In genomic region chr22:50526849-50527801, GRCh38 we compare ENCODE assay signal across 8 cellular contexts. TPM values are rescaled to one million over a fixed set of nuclear protein-coding genes. Genes with fewer than 3 reads are reported as not detected.
DNase-seq lines count a peak whose midpoint lies in the region; ATAC-seq, FAIRE-seq and TF ChIP-seq lines count a peak whose summit lies in the region.

No MANE protein-coding gene starts in this region.

- H3K27ac ChIP-seq in DOHH2 (ENCODE audit: low read depth, low read length) (peak overlapping the region; percentile 83), HUES64 (ENCODE audit: low read depth, low read length) (no peak overlapping the region), fibroblast of lung (ENCODE audit: insufficient read depth, low read length) (peak overlapping the region; percentile 71), neural progenitor cell (no peak overlapping the region)

- no peaks in the 10 kb centered on the region for H4K20me1 ChIP-seq in DOHH2 (ENCODE audit: control insufficient read depth, insufficient read depth, low read depth, low read length)
- H4K20me1 ChIP-seq in fibroblast of lung (ENCODE audit: control insufficient read depth, extremely low read depth, insufficient read depth, low read length): no peaks in the 10 kb centered on the region
- peaks cover 66% of the 10 kb centered on the region for H4K20me1 ChIP-seq in neural progenitor cell (ENCODE audit: low read depth)

- FAIRE-seq in HTR-8/SVneo (lab: Jason Lieb, UNC): no peak

- H3K4me3 Mint-ChIP-seq in activated B cell treated with CpG ODN at 0.5 μM for 24 hours (peak overlapping the region; percentile 84), neural progenitor cell (peak overlapping the region; percentile 80)

- intact Hi-C loops in activated B cell treated with CpG ODN at 0.5 μM for 24 hours (cut with micrococcal nuclease): loop anchor here (1.0 to 5.0 kb wide), 4 partner anchors 17 to 600 kb away; partner anchors contain the start of gene SYCE3

- TF ChIP-seq CTCF in DOHH2 (IDR thresholded peaks at IDR 0.05; ENCODE audit: low read depth, low read length, poor library complexity, severe bottlenecking) (no peak), activated B cell treated with CpG ODN at 0.5 μM for 24 hours (IDR thresholded peaks at IDR 0.05) (no peak), fibroblast of lung (conservative IDR thresholded peaks at IDR 0.05 in 1 of 2, IDR thresholded peaks at IDR 0.05 in 1 of 2; ENCODE audit: low read depth in 1 of 2, low read length in 2 of 2) (no peak), neural progenitor cell (IDR thresholded peaks at IDR 0.05) (no peak)

- ATAC-seq in activated B cell treated with CpG ODN at 0.5 μM for 24 hours (ENCODE audit: low read depth) (peak; percentile 6), HG02798 (IDR thresholded peaks at IDR 0.05; ENCODE audit: poor library complexity, unreplicated experiment) (no peak), HG03520 (IDR thresholded peaks at IDR 0.05; ENCODE audit: unreplicated experiment) (no peak)

- H3K4me1 ChIP-seq in DOHH2 (ENCODE audit: control insufficient read depth, low read length) (peaks cover 36% of the 10 kb centered on the region), HUES64 (ENCODE audit: insufficient read depth, low read length) (no peaks in the 10 kb centered on the region; the same call in 1 of the 2 replicates), fibroblast of lung (ENCODE audit: control insufficient read depth, extremely low read depth, insufficient read depth, low read length) (peaks cover 21% of the 10 kb centered on the region), neural progenitor cell (peaks cover 21% of the 10 kb centered on the region)

- no peak overlapping the region for H3K9ac ChIP-seq in HUES64 (ENCODE audit: low read depth, low read length)
- no peak overlapping the region for H3K9ac ChIP-seq in fibroblast of lung (ENCODE audit: insufficient read depth, low read length)
- no peak overlapping the region for H3K9ac ChIP-seq in neural progenitor cell

- H3K27me3 ChIP-seq in DOHH2 (ENCODE audit: control insufficient read depth, low read length) (no peaks in the 10 kb centered on the region), HUES64 (ENCODE audit: insufficient read depth, low read length) (peaks cover 58% of the 10 kb centered on the region), fibroblast of lung (ENCODE audit: control insufficient read depth, insufficient read depth, low read length) (peaks cover 11% of the 10 kb centered on the region), neural progenitor cell (peaks cover 60% of the 10 kb centered on the region)

- POLR2A ChIA-PET in activated B cell treated with CpG ODN at 0.5 μM for 24 hours (lab: Charles Lee): interaction anchor here (0.6 to 13.6 kb wide), 14 partner anchors 7 to 737 kb away, joined by 3 to 946 read pairs (median 26); partner anchors contain the start of genes CHKB, KLHDC7B, LMF2 and NCAPH2

- H3K4me1 Mint-ChIP-seq in activated B cell treated with CpG ODN at 0.5 μM for 24 hours (peaks cover 33% of the 10 kb centered on the region), neural progenitor cell (peaks cover 12% of the 10 kb centered on the region)

- H3F3A ChIP-seq in DOHH2 (ENCODE audit: control insufficient read depth, insufficient read depth) (peaks cover 21% of the 10 kb centered on the region), neural progenitor cell (ENCODE audit: low read depth) (peaks cover 58% of the 10 kb centered on the region)

- peaks cover 31% of the 10 kb centered on the region for H3K36me3 Mint-ChIP-seq in activated B cell treated with CpG ODN at 0.5 μM for 24 hours (ENCODE audit: low read depth)
- peaks cover 5% of the 10 kb centered on the region for H3K36me3 Mint-ChIP-seq in neural progenitor cell

- H3K9me3 ChIP-seq in DOHH2 (ENCODE audit: control insufficient read depth, insufficient read depth, low read length) (no peaks in the 10 kb centered on the region), HUES64 (ENCODE audit: insufficient read depth, low read depth, low read length) (no peaks in the 10 kb centered on the region), fibroblast of lung (ENCODE audit: control insufficient read depth, insufficient read depth, low read depth, low read length) (no peaks in the 10 kb centered on the region), neural progenitor cell (ENCODE audit: low read depth) (no peaks in the 10 kb centered on the region)

- H3K4me2 ChIP-seq in DOHH2 (ENCODE audit: low read length): peak overlapping the region; percentile 97
- peak overlapping the region; percentile 81 for H3K4me2 ChIP-seq in fibroblast of lung (ENCODE audit: extremely low read depth, insufficient read depth, low read length)
- H3K4me2 ChIP-seq in neural progenitor cell: peak overlapping the region; percentile 99

- H3K27ac Mint-ChIP-seq in activated B cell treated with CpG ODN at 0.5 μM for 24 hours: peak overlapping the region; percentile 90
- no peak overlapping the region for H3K27ac Mint-ChIP-seq in neural progenitor cell

- H3K79me2 ChIP-seq in DOHH2 (ENCODE audit: control insufficient read depth, low read length) (peaks cover 50% of the 10 kb centered on the region), fibroblast of lung (ENCODE audit: control insufficient read depth, insufficient read depth, low read length) (peaks cover 18% of the 10 kb centered on the region), neural progenitor cell (ENCODE audit: low read depth) (peaks cover 9% of the 10 kb centered on the region)

- H3K36me3 ChIP-seq in DOHH2 (ENCODE audit: control insufficient read depth, low read length) (peaks cover 34% of the 10 kb centered on the region), HUES64 (ENCODE audit: insufficient read depth, low read length) (peaks cover 15% of the 10 kb centered on the region), fibroblast of lung (ENCODE audit: control insufficient read depth, insufficient read depth, low read length) (peaks cover 9% of the 10 kb centered on the region), neural progenitor cell (no peaks in the 10 kb centered on the region)

- CTCF ChIA-PET in activated B cell treated with CpG ODN at 0.5 μM for 24 hours (lab: Charles Lee): interaction anchor here (0.6 to 1.1 kb wide), 6 partner anchors 11 to 37 kb away, joined by 3 to 5 read pairs (median 3); partner anchors contain the start of genes LMF2, NCAPH2 and SYCE3

- 49% methylated on average over 29 of the region's 29 CpGs for WGBS in HUES64

- no peak for DNase-seq in activated B cell treated with CpG ODN at 0.5 μM for 24 hours
- DNase-seq in fibroblast of lung (ENCODE audit: low read depth in 2 of 2): peak; percentile 23 to 35
- DNase-seq in neural progenitor cell (ENCODE audit: low spot score): peak; percentile 24
- no peak for DNase-seq in HTR-8/SVneo (ENCODE audit: insufficient read length, low spot score)

- no peaks in the 10 kb centered on the region for H3K9me2 ChIP-seq in DOHH2 (replicated peaks; ENCODE audit: control insufficient read depth, low read length)

- no peaks in the 10 kb centered on the region for H3K27me3 Mint-ChIP-seq in activated B cell treated with CpG ODN at 0.5 μM for 24 hours
- peaks cover 45% of the 10 kb centered on the region for H3K27me3 Mint-ChIP-seq in neural progenitor cell (ENCODE audit: insufficient read depth, low read depth)

- H2AFZ ChIP-seq in fibroblast of lung (ENCODE audit: low read length) (no peak overlapping the region), neural progenitor cell (replicated peaks) (no peak overlapping the region)

- H3K4me3 ChIP-seq in DOHH2 (ENCODE audit: low read length) (peak overlapping the region; percentile 93), HUES64 (ENCODE audit: low read length) (peak overlapping the region; percentile 79), fibroblast of lung (replicated peaks in 1 of 4; ENCODE audit: control extremely low read depth in 1 of 4, insufficient read depth in 1 of 4, low read depth in 3 of 4, low read length in 4 of 4) (peak overlapping the region; percentile 48 to 82 (median 58)), neural progenitor cell (peak overlapping the region; percentile 92)

- H3K9me3 Mint-ChIP-seq in activated B cell treated with CpG ODN at 0.5 μM for 24 hours (no peaks in the 10 kb centered on the region), neural progenitor cell (no peaks in the 10 kb centered on the region)

RNA-seq across cellular contexts. Expression of gene SCO2, which starts 1.7 kb away (rescaled TPM):
- polyA plus RNA-seq in HUES64 (2013, experiment 1 of 2): 0.50 TPM
- not detected for polyA plus RNA-seq in HUES64 (2013, experiment 2 of 2)
- total RNA-seq in activated B cell treated with CpG ODN at 0.5 μM for 24 hours: 7.1 and 11.6 TPM in 2 replicates
- total RNA-seq in fibroblast of lung: 3.1 and 3.6 TPM in 2 replicates
- polyA plus RNA-seq in fibroblast of lung: 0.42 and 0.66 TPM in 2 replicates
- 1.1 and 1.8 TPM in 2 replicates for polyA plus RNA-seq in fibroblast of lung (2012)
- polyA minus RNA-seq in fibroblast of lung (ENCODE audit: low replicate concordance): 0.96 TPM in 1 of 2 replicates, not detected in the other
- total RNA-seq in neural progenitor cell (ENCODE audit: low replicate concordance): 1.1 TPM in 1 of 2 replicates, not detected in the other

RNA-seq across cellular contexts. Expression of gene TYMP, which starts 2.7 kb away (rescaled TPM):
- 0.30 TPM for polyA plus RNA-seq in HUES64 (2013, experiment 1 of 2)
- polyA plus RNA-seq in HUES64 (2013, experiment 2 of 2): 0.76 TPM
- total RNA-seq in activated B cell treated with CpG ODN at 0.5 μM for 24 hours (91.8 and 92.9 TPM in 2 replicates), fibroblast of lung (40.1 and 40.8 TPM in 2 replicates), neural progenitor cell (ENCODE audit: low replicate concordance) (0.81 TPM in 1 of 2 replicates, not detected in the other)
- 2.3 and 3.7 TPM in 2 replicates for polyA plus RNA-seq in fibroblast of lung
- 5.9 and 8.0 TPM in 2 replicates for polyA plus RNA-seq in fibroblast of lung (2012)
- 2.9 and 4.9 TPM in 2 replicates for polyA minus RNA-seq in fibroblast of lung (ENCODE audit: low replicate concordance)

RNA-seq across cellular contexts. Expression of gene KLHDC7B, which starts 18.6 kb away (rescaled TPM):
- not detected for polyA plus RNA-seq in HUES64 (2013, experiment 1 of 2)
- polyA plus RNA-seq in HUES64 (2013, experiment 2 of 2): not detected
- 4.9 and 5.2 TPM in 2 replicates for total RNA-seq in activated B cell treated with CpG ODN at 0.5 μM for 24 hours
- 0.17 and 0.51 TPM in 2 replicates for total RNA-seq in fibroblast of lung
- 0.02 TPM in 1 of 2 replicates, not detected in the other for polyA plus RNA-seq in fibroblast of lung
- polyA plus RNA-seq in fibroblast of lung (2012): 0.02 and 0.05 TPM in 2 replicates
- not detected in 2 replicates for polyA minus RNA-seq in fibroblast of lung (ENCODE audit: low replicate concordance)
- not detected in 2 replicates for total RNA-seq in neural progenitor cell (ENCODE audit: low replicate concordance)

RNA-seq across cellular contexts. Expression of gene NCAPH2, which starts 19.1 kb away (rescaled TPM):
- polyA plus RNA-seq in HUES64 (2013, experiment 1 of 2): 42.2 TPM
- 35.4 TPM for polyA plus RNA-seq in HUES64 (2013, experiment 2 of 2)
- total RNA-seq in activated B cell treated with CpG ODN at 0.5 μM for 24 hours (63.9 and 68.2 TPM in 2 replicates), fibroblast of lung (18.3 and 20.0 TPM in 2 replicates), neural progenitor cell (ENCODE audit: low replicate concordance) (41.2 and 64.4 TPM in 2 replicates)
- 12.0 and 23.1 TPM in 2 replicates for polyA plus RNA-seq in fibroblast of lung
- 18.8 and 45.4 TPM in 2 replicates for polyA plus RNA-seq in fibroblast of lung (2012)
- polyA minus RNA-seq in fibroblast of lung (ENCODE audit: low replicate concordance): 32.4 and 47.7 TPM in 2 replicates

RNA-seq across cellular contexts. Expression of gene LMF2, which starts 19.6 kb away (rescaled TPM):
- 26.5 TPM for polyA plus RNA-seq in HUES64 (2013, experiment 1 of 2)
- 23.5 TPM for polyA plus RNA-seq in HUES64 (2013, experiment 2 of 2)
- total RNA-seq in activated B cell treated with CpG ODN at 0.5 μM for 24 hours (76.6 and 81.0 TPM in 2 replicates), fibroblast of lung (25.9 and 37.8 TPM in 2 replicates), neural progenitor cell (ENCODE audit: low replicate concordance) (7.1 and 38.2 TPM in 2 replicates)
- 25.2 and 25.8 TPM in 2 replicates for polyA plus RNA-seq in fibroblast of lung
- polyA plus RNA-seq in fibroblast of lung (2012): 55.5 and 73.7 TPM in 2 replicates
- 55.5 and 70.9 TPM in 2 replicates for polyA minus RNA-seq in fibroblast of lung (ENCODE audit: low replicate concordance)

Comparison
In these comparisons a context has a peak if more than half of its experiments do, and no peak if none do; other contexts are left out.
1. H3K27ac ChIP-seq: peak in DOHH2 (single experiment) and fibroblast of lung (single experiment); none in HUES64 (single experiment) and neural progenitor cell (single experiment).
2. DNase-seq: peak in fibroblast of lung (2 of 2) and neural progenitor cell (single experiment); none in activated B cell treated with CpG ODN at 0.5 μM for 24 hours (single experiment) and HTR-8/SVneo (single experiment).
3. RNA of gene TYMP, which starts 2.7 kb away (total RNA-seq): 91.8 to 92.9 TPM in activated B cell treated with CpG ODN at 0.5 μM for 24 hours and 40.1 to 40.8 TPM in fibroblast of lung; 0.81 TPM in neural progenitor cell; every median in the first group is over 10 times any median in the second.
4. Peak in every context shown above with its lines, with median percentiles within 50 percentile points of each other: H3K4me2 ChIP-seq and H3K4me3 ChIP-seq.